1 cellular context compared by ENCODE assay signal in genomic region chr3:36814776-36815175, GRCh38.
TF ChIP-seq lines count a peak whose summit lies in the region.

No MANE protein-coding gene starts in this region.

TF ChIP-seq in WTC11, 78 proteins besides CTCF, POLR2A, EP300 and RAD21 (continued from another document):
- TF ChIP-seq ARID4B (CRISPR knock-in tag; IDR thresholded peaks at IDR 0.05; ENCODE audit: borderline replicate concordance) (no peak), ZNF121 (CRISPR knock-in tag; IDR thresholded peaks at IDR 0.05) (no peak), NR3C1 (CRISPR knock-in tag; conservative IDR thresholded peaks at IDR 0.05; ENCODE audit: low read depth) (no peak), ATF1 (CRISPR knock-in tag; IDR thresholded peaks at IDR 0.05) (no peak), IRF2 (CRISPR knock-in tag; IDR thresholded peaks at IDR 0.05; ENCODE audit: borderline replicate concordance, low read depth) (no peak), ELF4 (CRISPR knock-in tag; IDR thresholded peaks at IDR 0.05; ENCODE audit: low read depth) (no peak), ATF6 (CRISPR knock-in tag; IDR thresholded peaks at IDR 0.05) (no peak), ZNF512 (CRISPR knock-in tag; IDR thresholded peaks at IDR 0.05; ENCODE audit: borderline replicate concordance) (no peak)
- TF ChIP-seq, protein P1, sequence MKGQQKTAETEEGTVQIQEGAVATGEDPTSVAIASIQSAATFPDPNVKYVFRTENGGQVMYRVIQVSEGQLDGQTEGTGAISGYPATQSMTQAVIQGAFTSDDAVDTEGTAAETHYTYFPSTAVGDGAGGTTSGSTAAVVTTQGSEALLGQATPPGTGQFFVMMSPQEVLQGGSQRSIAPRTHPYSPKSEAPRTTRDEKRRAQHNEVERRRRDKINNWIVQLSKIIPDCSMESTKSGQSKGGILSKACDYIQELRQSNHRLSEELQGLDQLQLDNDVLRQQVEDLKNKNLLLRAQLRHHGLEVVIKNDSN (CRISPR knock-in tag; IDR thresholded peaks at IDR 0.05) = no peak
- TF ChIP-seq, protein P2, sequence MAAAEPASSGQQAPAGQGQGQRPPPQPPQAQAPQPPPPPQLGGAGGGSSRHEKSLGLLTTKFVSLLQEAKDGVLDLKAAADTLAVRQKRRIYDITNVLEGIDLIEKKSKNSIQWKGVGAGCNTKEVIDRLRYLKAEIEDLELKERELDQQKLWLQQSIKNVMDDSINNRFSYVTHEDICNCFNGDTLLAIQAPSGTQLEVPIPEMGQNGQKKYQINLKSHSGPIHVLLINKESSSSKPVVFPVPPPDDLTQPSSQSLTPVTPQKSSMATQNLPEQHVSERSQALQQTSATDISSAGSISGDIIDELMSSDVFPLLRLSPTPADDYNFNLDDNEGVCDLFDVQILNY (CRISPR knock-in tag; IDR thresholded peaks at IDR 0.05) = no peak
